Comparison of ENCODE assay signal across 11 cellular contexts in the genomic region with DNA sequence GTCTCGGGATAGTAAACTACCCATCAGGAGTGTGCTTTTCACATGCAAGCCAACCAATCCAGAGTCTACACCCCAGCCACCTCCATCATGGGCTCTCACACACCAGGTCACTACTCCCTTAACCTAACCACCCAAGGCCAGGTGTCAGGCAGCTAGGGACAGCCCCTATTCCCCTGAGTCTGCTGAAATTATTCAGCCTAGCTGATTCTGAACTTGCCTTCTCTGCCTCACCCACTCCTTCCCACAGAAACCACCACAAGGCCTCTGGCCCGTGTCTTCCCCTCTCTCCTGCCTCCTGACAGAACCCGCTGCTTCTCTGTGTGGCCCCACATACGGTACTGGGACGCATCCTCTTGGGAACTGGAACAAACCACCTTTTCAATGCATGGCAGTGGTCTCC.
A peak's percentile ranks its signal among the peaks of the same experiment; 100 is the strongest.
DNase-seq lines count a peak whose midpoint lies in the region; ATAC-seq, FAIRE-seq and TF ChIP-seq lines count a peak whose summit lies in the region.
"Had no signal": no experiment of that assay in that cellular context is flagged by ENCODE, and none has a peak within 500 bp of the region (broad histone marks: within the 10 kb centered on the region; RNA-seq: fewer than 3 reads in every experiment).

No MANE protein-coding gene starts in this region.

- H3K27ac ChIP-seq in osteoblast (ENCODE audit: low read depth, low read length), result no peak overlapping the region
- H3K27ac ChIP-seq: C4-2B had no signal

- TF ChIP-seq POLR2A in GM12891 (IDR thresholded peaks at IDR 0.05; ENCODE audit: low read depth, low read length), result no peak
- no peak for TF ChIP-seq POLR2A in NB4 (IDR thresholded peaks at IDR 0.05; ENCODE audit: extremely low read depth, insufficient read length)

- ATAC-seq in GM19372 (IDR thresholded peaks at IDR 0.05; ENCODE audit: low read depth, unreplicated experiment) (peak; percentile 100), HG02884 (IDR thresholded peaks at IDR 0.05; ENCODE audit: unreplicated experiment) (peak; percentile 99), left cardiac atrium (no peak)
- ATAC-seq: Panc1 had no signal

- no peak overlapping the region for H3K4me2 ChIP-seq in osteoblast (ENCODE audit: insufficient read depth, low read length)

- H2AFZ ChIP-seq in osteoblast (ENCODE audit: low read length), result no peak overlapping the region

- H4K20me1 ChIP-seq in osteoblast (ENCODE audit: insufficient read depth, low read length), result no peaks in the 10 kb centered on the region

- intact Hi-C loops in left cardiac atrium (cut with DNase I), result no loop called here

- TF ChIP-seq CTCF in NB4 (IDR thresholded peaks at IDR 0.05; ENCODE audit: low read depth, low read length) (no peak), osteoblast (IDR thresholded peaks at IDR 0.05; ENCODE audit: extremely low read depth, low read depth, low read length) (no peak)

- H3K9me3 ChIP-seq in osteoblast (ENCODE audit: low read depth, low read length), result no peaks in the 10 kb centered on the region

- no peaks in the 10 kb centered on the region for H3K36me3 ChIP-seq in osteoblast (ENCODE audit: insufficient read depth, low read length)

- no peaks in the 10 kb centered on the region for H3K79me2 ChIP-seq in osteoblast (ENCODE audit: insufficient read depth, low read length)

- H3K27me3 ChIP-seq in osteoblast (ENCODE audit: insufficient read depth, low read length), result peaks cover 4% of the 10 kb centered on the region

- H3K4me1 ChIP-seq in osteoblast (ENCODE audit: insufficient read depth, low read length), result no peaks in the 10 kb centered on the region

- FAIRE-seq in GM12891 (lab: Jason Lieb, UNC), result peak; percentile 83

- H3K4me3 ChIP-seq in NB4 (ENCODE audit: low read depth, low read length) (no peak overlapping the region), osteoblast (ENCODE audit: insufficient read depth, low read length) (no peak overlapping the region)

- DNase-seq in GM12891 (ENCODE audit: insufficient read length, low spot score), result peak; percentile 29
- DNase-seq in NB4 (ENCODE audit: low read depth), result peak; percentile 15
- DNase-seq in left cardiac atrium, result no peak
- no peak for DNase-seq in HCEC 1CT
- no peak for DNase-seq in osteoblast (ENCODE audit: insufficient read length, low spot score, missing footprints)
- DNase-seq in NCI-H1105 treated with DMSO at 0.1 percent for 48 hours (lab: John Stamatoyannopoulos, UW), result no peak
- DNase-seq: activated CD4-positive, CD25-positive, alpha-beta regulatory T cell treated with anti-CD3 and anti-CD28 coated beads, Interleukin-2, amount 50 U/mL, for 72 hours had no signal

TF ChIP-seq in GM12891, 5 proteins besides CTCF, POLR2A, EP300 and RAD21:
- TF ChIP-seq POU2F2 (IDR thresholded peaks at IDR 0.05; ENCODE audit: low read depth, low read length) (peak; percentile 96), POLR2AphosphoS5 (IDR thresholded peaks at IDR 0.05; ENCODE audit: low read depth, low read length) (no peak)

Comparison
In these comparisons a context has a peak if more than half of its experiments do, and no peak if none do; other contexts are left out.
1. DNase-seq: peak in GM12891 (single experiment) and NB4 (single experiment); none in left cardiac atrium (single experiment), HCEC 1CT (single experiment), osteoblast (single experiment) and NCI-H1105 treated with DMSO at 0.1 percent for 48 hours (single experiment).
2. ATAC-seq: peak in GM19372 (single experiment) and HG02884 (single experiment); none in left cardiac atrium (0 of 2).